ENCODE assay signal across 8 cellular contexts in genomic region chr2:214255046-214255445, GRCh38.
"Had no signal": no experiment of that assay in that cellular context is flagged by ENCODE, and none has a peak within 500 bp of the region (broad histone marks: within the 10 kb centered on the region; RNA-seq: fewer than 3 reads in every experiment).

No MANE protein-coding gene starts in this region.

- DNase-seq: IMR-90, KBM-7, KG1 had no signal

- H3K4me3 ChIP-seq: K562 had no signal

- H3K4me3 Mint-ChIP-seq: IgD-negative memory B cell had no signal

- ATAC-seq: HepG2, K562 had no signal

- H3K27ac Mint-ChIP-seq: IgD-negative memory B cell had no signal

- FAIRE-seq: HepG2, HTR-8/SVneo, K562 had no signal

- H3K4me1 Mint-ChIP-seq: IgD-negative memory B cell had no signal

- H3K27ac ChIP-seq: HL-60 had no signal
